In the genomic region with DNA sequence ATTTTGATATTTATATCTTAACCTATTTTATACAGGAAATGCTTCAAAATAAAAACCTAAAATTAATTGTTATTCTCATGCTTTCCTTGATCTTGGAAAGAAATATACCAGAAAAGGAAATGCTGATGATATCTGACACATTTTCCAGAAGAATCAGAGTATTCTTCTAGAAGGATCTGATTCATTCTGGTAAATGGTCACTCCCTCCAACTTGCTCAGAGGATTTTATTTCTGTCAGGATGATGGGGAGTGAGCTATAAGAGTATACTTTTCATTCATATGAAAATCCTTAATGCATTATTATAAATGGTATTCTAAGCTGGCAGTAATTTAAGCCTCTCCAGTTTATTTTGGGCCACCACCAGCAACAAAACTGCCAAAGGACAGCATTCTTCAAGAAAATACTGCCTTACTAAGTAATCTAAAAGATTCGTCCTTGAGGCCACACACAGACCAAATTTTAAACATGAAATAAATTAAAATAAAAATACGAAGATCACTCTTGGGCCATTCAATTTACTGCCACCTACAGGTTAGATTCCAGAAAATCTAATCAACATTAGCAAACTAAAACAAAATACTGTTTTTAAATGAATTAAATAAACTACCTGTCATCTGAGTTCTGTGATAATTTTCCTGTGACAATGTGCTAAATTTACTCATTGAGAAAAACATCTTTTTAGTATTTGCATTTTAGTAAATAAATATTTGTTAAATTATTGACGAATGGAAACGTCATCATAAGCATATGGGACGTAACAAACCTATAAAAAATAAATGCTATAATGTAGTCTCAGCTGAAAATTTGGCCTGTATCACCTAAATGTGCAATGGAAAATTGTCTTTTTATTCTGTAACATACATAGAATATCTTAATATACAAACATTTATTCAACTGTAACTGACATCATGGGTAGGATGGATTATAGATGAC, we compare ENCODE assay signal across 9 cellular contexts.
DNase-seq lines count a peak whose midpoint lies in the region; ATAC-seq and TF ChIP-seq lines count a peak whose summit lies in the region.
"Had no signal": no experiment of that assay in that cellular context is flagged by ENCODE, and none has a peak within 500 bp of the region (broad histone marks: within the 10 kb centered on the region; RNA-seq: fewer than 3 reads in every experiment).

No MANE protein-coding gene starts in this region.

- H3K4me3 ChIP-seq in BJ (ENCODE audit: low read depth, low read length): no peak overlapping the region
- no peak overlapping the region for H3K4me3 ChIP-seq in KMS-11 (IDR thresholded peaks at IDR 0.05; ENCODE audit: insufficient read depth, low read depth, low read length)
- no peak overlapping the region for H3K4me3 ChIP-seq in brain microvascular endothelial cell (ENCODE audit: low read depth, low read length)
- H3K4me3 ChIP-seq in muscle layer of duodenum (ENCODE audit: low read depth in 1 of 2, low read length in 2 of 2): no peak overlapping the region
- no peak overlapping the region for H3K4me3 ChIP-seq in esophagus squamous epithelium
- H3K4me3 ChIP-seq: coronary artery had no signal

- POLR2A ChIA-PET in BJ (lab: Charles Lee): no interaction called here

- no peak overlapping the region for H3K9ac ChIP-seq in KMS-11

- CTCF ChIA-PET in BJ (lab: Yijun Ruan, JAX): interaction anchor here (0.8 to 1.6 kb wide), 7 partner anchors 8 to 1929 kb away, joined by 3 to 5 read pairs (median 4); a partner anchor contains a TSS

- H3K4me1 ChIP-seq in KMS-11 (ENCODE audit: low read depth, poor library complexity, severe bottlenecking) (no peaks in the 10 kb centered on the region), muscle layer of duodenum (ENCODE audit: control insufficient read depth in 1 of 2, insufficient read depth in 2 of 2, low read length in 2 of 2) (peaks cover 8 to 18% of the 10 kb centered on the region in 2 donors), esophagus squamous epithelium (peaks cover 0 to 41% (median 8%) of the 10 kb centered on the region in 3 donors)

- WGBS in esophagus squamous epithelium, 2 donors: 51 to 61% methylated on average over 5 of the region's 5 CpGs

- TF ChIP-seq CTCF in BJ (IDR thresholded peaks at IDR 0.05; ENCODE audit: insufficient read depth, low read depth, low read length) (peak; percentile 42), KMS-11 (conservative IDR thresholded peaks at IDR 0.05; ENCODE audit: low read depth, low read length) (peak; percentile 45), brain microvascular endothelial cell (IDR thresholded peaks at IDR 0.05; ENCODE audit: low read depth, low read length, missing control alignments) (peak; percentile 38), esophagus squamous epithelium (IDR thresholded peaks at IDR 0.05) (peak in 3 of 6 experiments; percentile 16 to 41 (median 34))

- no peak for ATAC-seq in left lobe of liver

- H3K27me3 ChIP-seq in BJ (ENCODE audit: control insufficient read depth, insufficient read depth, low read length) (no peaks in the 10 kb centered on the region), KMS-11 (ENCODE audit: insufficient read depth, low read depth) (no peaks in the 10 kb centered on the region), brain microvascular endothelial cell (replicated peaks) (no peaks in the 10 kb centered on the region), muscle layer of duodenum (ENCODE audit: low read depth, low read length) (no peaks in the 10 kb centered on the region), esophagus squamous epithelium (no peaks in the 10 kb centered on the region)

- no peak overlapping the region for H2AFZ ChIP-seq in KMS-11 (ENCODE audit: low read depth)

- TF ChIP-seq POLR2A in esophagus squamous epithelium (IDR thresholded peaks at IDR 0.05): no peak

- H3K36me3 ChIP-seq in BJ (ENCODE audit: control insufficient read depth, insufficient read depth, low read length): no peaks in the 10 kb centered on the region
- H3K36me3 ChIP-seq in KMS-11 (ENCODE audit: insufficient read depth): peaks cover 8% of the 10 kb centered on the region; the same call in 1 of the 2 replicates
- H3K36me3 ChIP-seq in brain microvascular endothelial cell (replicated peaks): no peaks in the 10 kb centered on the region
- H3K36me3 ChIP-seq in muscle layer of duodenum (ENCODE audit: control insufficient read depth in 1 of 2, insufficient read depth in 2 of 2, low read length in 2 of 2): peaks cover 0 to 4% of the 10 kb centered on the region in 2 donors
- peaks cover 0 to 42% (median 0%) of the 10 kb centered on the region in 3 donors for H3K36me3 ChIP-seq in esophagus squamous epithelium

- H3K27ac ChIP-seq in KMS-11 (no peak overlapping the region), brain microvascular endothelial cell (no peak overlapping the region), muscle layer of duodenum (ENCODE audit: low read length) (peak overlapping the region; percentile 2), esophagus squamous epithelium (peak overlapping the region in 1 of 4 donors; percentile 34)
- H3K27ac ChIP-seq: coronary artery had no signal

- DNase-seq in BJ (ENCODE audit: low read depth) (no peak), brain microvascular endothelial cell (no peak), NCI-H2107 treated with DMSO at 0.1 percent for 48 hours (lab: John Stamatoyannopoulos, UW; ENCODE audit: unreplicated experiment) (no peak), esophagus squamous epithelium (lab: John Stamatoyannopoulos, UW) (no peak), T-helper 9 cell (no peak), left lobe of liver (ENCODE audit: low spot score) (no peak)

- intact Hi-C loops in esophagus squamous epithelium (cut with DNase I): no loop called here

- in situ Hi-C loops in brain microvascular endothelial cell (cut with HindIII; ENCODE audit: low pct_ligation_motif_present, low sequenced_read_pairs): no loop called here

- no peaks in the 10 kb centered on the region for H3K9me3 ChIP-seq in muscle layer of duodenum (ENCODE audit: control insufficient read depth in 1 of 2, low read length in 2 of 2)
- no peaks in the 10 kb centered on the region for H3K9me3 ChIP-seq in esophagus squamous epithelium

- no peaks in the 10 kb centered on the region for H4K20me1 ChIP-seq in KMS-11 (ENCODE audit: insufficient read depth)

- no peak overlapping the region for H3K4me2 ChIP-seq in KMS-11

- no peaks in the 10 kb centered on the region for H3K79me2 ChIP-seq in KMS-11 (ENCODE audit: insufficient read depth, low read depth)
